28 cellular contexts compared by ENCODE assay signal in the genomic region with DNA sequence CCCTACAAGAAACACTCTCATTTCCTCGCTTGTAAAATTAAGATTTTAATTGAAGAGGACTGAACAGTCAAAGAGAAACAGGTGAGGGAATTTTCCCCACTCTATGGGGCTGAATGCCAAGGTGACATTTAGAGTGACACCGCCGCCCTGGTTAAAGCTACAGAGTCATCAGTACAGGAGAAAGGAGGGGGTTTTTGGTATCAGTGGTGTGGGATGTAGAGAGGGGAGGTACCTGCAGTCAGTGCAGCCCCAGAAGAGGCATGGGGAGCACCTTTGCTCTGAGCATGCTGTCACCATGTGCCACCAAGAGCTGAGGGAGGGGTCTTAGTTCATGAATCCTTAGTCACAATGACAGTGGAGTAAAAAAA. TPM values are rescaled to one million over a fixed set of nuclear protein-coding genes. Genes with fewer than 3 reads are reported as not detected.
"Had no signal": no experiment of that assay in that cellular context is flagged by ENCODE, and none has a peak within 500 bp of the region (broad histone marks: within the 10 kb centered on the region; RNA-seq: fewer than 3 reads in every experiment).

No MANE protein-coding gene starts in this region.

- H3K36me3 ChIP-seq: MG63 had no signal

- H3K9me3 Mint-ChIP-seq: activated naive CD8-positive, alpha-beta T cell treated with anti-CD3 and anti-CD28 coated beads, Interleukin-2, amount 10 ng/mL, durations not matched to agents 7 days and 5 days; activated T-cell treated with anti-CD3 and anti-CD28 coated beads, Interleukin-2, amount 50 U/mL, for 4 hours had no signal

- H3K4me3 ChIP-seq: body of pancreas, MG63 had no signal

- H3K27ac Mint-ChIP-seq: activated naive CD8-positive, alpha-beta T cell treated with anti-CD3 and anti-CD28 coated beads, Interleukin-2, amount 10 ng/mL, durations not matched to agents 7 days and 5 days; IgD-negative memory B cell; T-helper 17 cell had no signal

- H3K27ac ChIP-seq: body of pancreas, VCaP had no signal

- H3K9me3 ChIP-seq: body of pancreas, MG63 had no signal

- H3K4me1 ChIP-seq: body of pancreas had no signal

- ATAC-seq: activated T-cell treated with anti-CD3 and anti-CD28 coated beads, Interleukin-2, amount 50 U/mL, for 4 hours; body of pancreas; T-helper 17 cell had no signal

- FAIRE-seq: bronchial epithelial cell, TTC549 had no signal

- DNase-seq: activated CD4-positive, alpha-beta T cell treated with anti-CD3 and anti-CD28 coated beads for 4 hours; activated CD4-positive, alpha-beta T cell treated with anti-CD3 and anti-CD28 coated beads, Interleukin-2, amount 50 U/mL, for 4 hours; activated CD8-positive, alpha-beta memory T cell treated with anti-CD3 and anti-CD28 coated beads for 24 hours; activated naive CD8-positive, alpha-beta T cell treated with anti-CD3 and anti-CD28 coated beads, Interleukin-2, amount 10 ng/mL, durations not matched to agents 7 days and 5 days; activated T-cell treated with anti-CD3 and anti-CD28 coated beads, Interleukin-2, amount 50 U/mL, for 4 hours; aorta; body of pancreas; central memory CD4-positive, alpha-beta T cell; cortex of kidney; MG63; MV-4-11; NCI-H1092 treated with DMSO at 0.1 percent for 48 hours; NCI-H1417 treated with DMSO at 0.1 percent for 48 hours; NCI-H1694; NCI-H2029; NCI-H2107; NCI-H2171 treated with DMSO at 0.1 percent for 48 hours; NCI-H345; NCI-H510A; NCI-H69; SIG-M5; T-helper 17 cell; T-helper 9 cell had no signal

- H3K4me3 Mint-ChIP-seq: activated naive CD8-positive, alpha-beta T cell treated with anti-CD3 and anti-CD28 coated beads, Interleukin-2, amount 10 ng/mL, durations not matched to agents 7 days and 5 days; activated T-cell treated with anti-CD3 and anti-CD28 coated beads, Interleukin-2, amount 50 U/mL, for 4 hours; IgD-negative memory B cell had no signal

- H3K36me3 Mint-ChIP-seq: activated naive CD8-positive, alpha-beta T cell treated with anti-CD3 and anti-CD28 coated beads, Interleukin-2, amount 10 ng/mL, durations not matched to agents 7 days and 5 days; IgD-negative memory B cell had no signal

- H3K27me3 ChIP-seq: body of pancreas, MG63 had no signal

- H3K4me1 Mint-ChIP-seq: activated naive CD8-positive, alpha-beta T cell treated with anti-CD3 and anti-CD28 coated beads, Interleukin-2, amount 10 ng/mL, durations not matched to agents 7 days and 5 days; IgD-negative memory B cell had no signal

RNA-seq across cellular contexts. Expression of gene DIRAS3, which starts 2.8 kb away (rescaled TPM):
- total RNA-seq: activated naive CD8-positive, alpha-beta T cell treated with anti-CD3 and anti-CD28 coated beads, Interleukin-2, amount 10 ng/mL, durations not matched to agents 7 days and 5 days; activated T-cell treated with anti-CD3 and anti-CD28 coated beads, Interleukin-2, amount 50 U/mL, for 4 hours; RPMI7951; T-helper 17 cell had no signal
- polyA plus RNA-seq: IgD-negative memory B cell had no signal
